13 cellular contexts compared by ENCODE assay signal in the genomic region with DNA sequence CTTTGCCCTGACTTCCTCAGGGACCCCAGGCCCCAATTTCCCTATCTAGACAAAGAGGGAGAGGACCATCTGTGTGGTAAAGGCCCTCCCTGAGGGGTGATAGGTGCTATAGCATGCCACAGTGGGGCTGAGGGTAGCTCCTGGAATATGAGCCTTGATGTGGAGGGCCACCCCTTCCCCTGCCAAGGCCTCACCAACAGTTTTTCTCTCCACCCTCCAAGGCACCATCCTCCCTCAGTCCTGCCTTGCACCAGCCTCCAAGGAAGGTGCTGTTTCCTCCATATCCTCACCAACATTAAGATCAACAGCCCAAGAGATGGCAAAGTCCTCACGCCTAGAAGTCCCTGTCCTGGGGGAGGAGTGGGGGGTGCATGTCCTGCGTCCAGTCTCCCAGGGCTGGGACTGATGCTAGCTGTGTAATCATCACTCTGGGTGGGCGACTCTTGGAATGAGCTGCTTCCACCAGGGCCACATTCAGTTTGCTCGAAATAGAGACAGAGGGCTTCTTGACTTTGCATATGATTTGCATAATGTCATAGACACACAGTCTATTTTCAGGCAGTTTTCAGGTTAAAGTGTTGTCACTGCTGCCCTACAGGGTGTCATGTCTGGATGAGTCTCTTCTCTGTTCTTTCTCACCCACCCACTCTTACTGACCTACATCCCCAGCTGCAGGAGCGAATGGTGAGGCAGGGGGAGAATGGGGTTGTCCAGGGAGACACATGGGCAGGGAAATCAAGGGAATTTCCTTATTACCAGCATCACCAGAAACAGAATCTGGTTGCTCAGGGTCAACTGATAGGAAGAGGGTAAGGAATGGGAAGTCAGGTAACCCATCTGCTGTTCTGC. TPM values are rescaled to one million over a fixed set of nuclear protein-coding genes. Genes with fewer than 3 reads are reported as not detected.
DNase-seq lines count a peak whose midpoint lies in the region; ATAC-seq and TF ChIP-seq lines count a peak whose summit lies in the region.
"Had no signal": no experiment of that assay in that cellular context is flagged by ENCODE, and none has a peak within 500 bp of the region (broad histone marks: within the 10 kb centered on the region; RNA-seq: fewer than 3 reads in every experiment).

No MANE protein-coding gene starts in this region.

- H3K36me3 ChIP-seq in gastrocnemius medialis (no peaks in the 10 kb centered on the region), gastroesophageal sphincter (peaks cover 0 to 11% of the 10 kb centered on the region in 2 donors)
- H3K36me3 ChIP-seq: adrenal gland, right atrium auricular region had no signal

- peaks cover 2% of the 10 kb centered on the region for H3K36me3 Mint-ChIP-seq in T-helper 17 cell (ENCODE audit: low read depth)

- TF ChIP-seq POLR2A in gastrocnemius medialis (IDR thresholded peaks at IDR 0.05) (no peak), gastroesophageal sphincter (IDR thresholded peaks at IDR 0.05) (no peak)

- no peak for TF ChIP-seq EP300 in gastroesophageal sphincter (IDR thresholded peaks at IDR 0.05)

- ATAC-seq in GM18502 (IDR thresholded peaks at IDR 0.05; ENCODE audit: poor library complexity, unreplicated experiment) (peak; percentile 73), HG02610 (IDR thresholded peaks at IDR 0.05; ENCODE audit: unreplicated experiment) (peak; percentile 53), T-helper 17 cell (no peak), gastrocnemius medialis (no peak), HG03432 (IDR thresholded peaks at IDR 0.05; ENCODE audit: unreplicated experiment) (no peak), gastroesophageal sphincter (no peak)

- peaks cover 7% of the 10 kb centered on the region for H3K27me3 Mint-ChIP-seq in T-helper 17 cell

- no peaks in the 10 kb centered on the region for H3K27me3 ChIP-seq in gastrocnemius medialis
- H3K27me3 ChIP-seq in gastroesophageal sphincter = peaks cover 14% of the 10 kb centered on the region
- H3K27me3 ChIP-seq: adrenal gland, right atrium auricular region, suprapubic skin had no signal

- H3K27ac Mint-ChIP-seq in T-helper 17 cell = no peak overlapping the region

- H3K4me1 Mint-ChIP-seq in T-helper 17 cell = peaks cover 12% of the 10 kb centered on the region

- WGBS in gastroesophageal sphincter (ENCODE audit: low coverage in 1 of 2), 2 donors = 59% methylated on average over 4 of the region's 5 CpGs; no CpG with 5 or more reads in 1 of the 2 donors

- H3K27ac ChIP-seq in gastrocnemius medialis (peak overlapping the region in 3 of 4 donors; percentile 58 to 76 (median 58)), gastroesophageal sphincter (no peak overlapping the region)
- H3K27ac ChIP-seq: RWPE1, suprapubic skin had no signal

- in situ Hi-C loops in gastrocnemius medialis (cut with MboI; ENCODE audit: low sequenced_read_pairs in 4 of 4) = loop anchor here in 1 of 4 donors (10.0 kb wide), 1 partner anchor 50 kb away; no protein-coding TSS in a partner anchor

- H3K4me3 Mint-ChIP-seq in T-helper 17 cell = peak overlapping the region; percentile 5

- H3K9me3 ChIP-seq in T-helper 17 cell (ENCODE audit: control insufficient read depth, low read length, poor library complexity, severe bottlenecking) (no peaks in the 10 kb centered on the region), gastrocnemius medialis (no peaks in the 10 kb centered on the region), gastroesophageal sphincter (no peaks in the 10 kb centered on the region)
- H3K9me3 ChIP-seq: adrenal gland, right atrium auricular region, suprapubic skin had no signal

- H3K4me3 ChIP-seq in gastrocnemius medialis (no peak overlapping the region), gastroesophageal sphincter (no peak overlapping the region)
- H3K4me3 ChIP-seq: adrenal gland, right atrium auricular region, suprapubic skin had no signal

- H3K4me1 ChIP-seq in gastrocnemius medialis (peaks cover 29 to 48% of the 10 kb centered on the region in 2 donors), gastroesophageal sphincter (peaks cover 0 to 22% (median 7%) of the 10 kb centered on the region in 3 donors)

- DNase-seq in T-helper 17 cell (no peak), gastrocnemius medialis (no peak), T-helper 9 cell (no peak)
- DNase-seq: MV-4-11 had no signal

- TF ChIP-seq CTCF in gastrocnemius medialis (IDR thresholded peaks at IDR 0.05 in 4 of 5, conservative IDR thresholded peaks at IDR 0.05 in 1 of 5) (no peak), gastroesophageal sphincter (IDR thresholded peaks at IDR 0.05) (no peak)

- intact Hi-C loops in gastrocnemius medialis (cut with DNase I; ENCODE audit: low total_unique reads) = loop anchor here (2.0 kb wide), 1 partner anchor 56 kb away; no protein-coding TSS in a partner anchor

RNA-seq across cellular contexts. Expression of a gene that starts 17.5 kb away (rescaled TPM):
- total RNA-seq in T-helper 17 cell (not detected), gastrocnemius medialis (10 to 100 TPM; 37.1 to 53.5 (median 43.3) TPM), gastroesophageal sphincter (100 to 1,000 TPM in 3 of 4 donors, 10 to 100 TPM in 1; 77.4 to 133 (median 118) TPM)
- total RNA-seq: NCI-H460 had no signal

RNA-seq across cellular contexts. Expression of a gene that starts 26.7 kb away (rescaled TPM):
- total RNA-seq in T-helper 17 cell (1 to 10 TPM; 6.5 to 8.7 TPM), gastrocnemius medialis (10 to 100 TPM in 3 of 4 donors, 1 to 10 TPM in 1; 8.7 to 15.9 (median 10.1) TPM), gastroesophageal sphincter (10 to 100 TPM in 2 of 4 donors, 1 to 10 TPM in 2; 6.5 to 17.9 (median 10.5) TPM)

RNA-seq across cellular contexts. Expression of a gene that starts 36.9 kb away (rescaled TPM):
- total RNA-seq in T-helper 17 cell (not detected), gastrocnemius medialis (not detected), gastroesophageal sphincter (not detected)
- total RNA-seq: NCI-H460, right atrium auricular region, suprapubic skin had no signal

Comparison
In these comparisons a context has a peak if more than half of its experiments do, and no peak if none do; other contexts are left out.
1. ATAC-seq: peak in GM18502 (single experiment) and HG02610 (single experiment); none in T-helper 17 cell (single experiment), gastrocnemius medialis (0 of 2), HG03432 (single experiment) and gastroesophageal sphincter (single experiment).
2. H3K27ac ChIP-seq: peak in gastrocnemius medialis (3 of 4); none in gastroesophageal sphincter (0 of 4).
3. RNA of a gene that starts 17.5 kb away (total RNA-seq): 77.4 to 133 TPM in gastroesophageal sphincter and 37.1 to 53.5 TPM in gastrocnemius medialis; not detected in T-helper 17 cell; every median in the first group is over 10 times any median in the second.